17 cellular contexts compared by ENCODE assay signal in genomic region chr12:131332224-131332623, GRCh38.
"Had no signal": no experiment of that assay in that cellular context is flagged by ENCODE, and none has a peak within 500 bp of the region (broad histone marks: within the 10 kb centered on the region; RNA-seq: fewer than 3 reads in every experiment).

No MANE protein-coding gene starts in this region.

- DNase-seq: cortex of kidney; dorsolateral prefrontal cortex; effector CD8-positive, alpha-beta T cell; heart left ventricle; hippocampal formation; islet precursor cell; mammary epithelial cell; mucosa of descending colon; sigmoid colon; stimulated activated naive CD4-positive, alpha-beta T cell; stomach; substantia nigra; transverse colon had no signal

- H3K9me3 ChIP-seq: mucosa of descending colon, neutrophil, sigmoid colon, stomach, thoracic aorta, transverse colon had no signal

- H3K27ac ChIP-seq: dorsolateral prefrontal cortex, heart left ventricle, neutrophil, sigmoid colon, skin epidermis, stomach, thoracic aorta, transverse colon had no signal

- H3K4me3 ChIP-seq: dorsolateral prefrontal cortex, heart left ventricle, mucosa of descending colon, sigmoid colon, skin epidermis, stomach, thoracic aorta, transverse colon had no signal

- H3K4me3 Mint-ChIP-seq: naive thymus-derived CD8-positive, alpha-beta T cell had no signal

- H3K27me3 ChIP-seq: heart left ventricle, neutrophil, sigmoid colon, transverse colon had no signal

- H3K36me3 Mint-ChIP-seq: naive thymus-derived CD8-positive, alpha-beta T cell had no signal

- H3K4me1 Mint-ChIP-seq: naive thymus-derived CD8-positive, alpha-beta T cell had no signal

- H3K4me1 ChIP-seq: heart left ventricle, sigmoid colon, stomach, transverse colon had no signal

- H3K36me3 ChIP-seq: heart left ventricle, neutrophil, sigmoid colon, stomach, thoracic aorta, transverse colon had no signal
